21 cellular contexts compared by ENCODE assay signal in genomic region chr19:44681992-44682790, GRCh38. TPM values are rescaled to one million over a fixed set of nuclear protein-coding genes. Genes with fewer than 3 reads are reported as not detected.
DNase-seq lines count a peak whose midpoint lies in the region; ATAC-seq, FAIRE-seq and TF ChIP-seq lines count a peak whose summit lies in the region.
"Had no signal": no experiment of that assay in that cellular context is flagged by ENCODE, and none has a peak within 500 bp of the region (broad histone marks: within the 10 kb centered on the region; RNA-seq: fewer than 3 reads in every experiment).

No MANE protein-coding gene starts in this region.

- TF ChIP-seq POLR2A in HepG2 (IDR thresholded peaks at IDR 0.05; ENCODE audit: insufficient read depth in 1 of 2, low read depth in 2 of 2, low read length in 2 of 2) (no peak), right lobe of liver (IDR thresholded peaks at IDR 0.05) (no peak)

- TF ChIP-seq CTCF in HepG2 (CRISPR knock-in tag; IDR thresholded peaks at IDR 0.05) = no peak
- no peak for TF ChIP-seq CTCF in right lobe of liver (IDR thresholded peaks at IDR 0.05)
- peak; percentile 5; the same call in 1 of the 2 replicates for TF ChIP-seq CTCF in OCI-LY3 (IDR thresholded peaks at IDR 0.05; ENCODE audit: low read depth, low read length)

- H3K9ac ChIP-seq in HepG2 (ENCODE audit: insufficient read depth, low read depth, low read length) = no peak overlapping the region
- no peak overlapping the region for H3K9ac ChIP-seq in OCI-LY3 (ENCODE audit: low read length)
- H3K9ac ChIP-seq: BLaER1, KMS-11 had no signal

- no peak for ATAC-seq in HepG2
- no peak for ATAC-seq in right lobe of liver
- ATAC-seq in GM18873 (IDR thresholded peaks at IDR 0.05; ENCODE audit: low FRiP score, unreplicated experiment) = no peak
- ATAC-seq in esophagus mucosa = no peak
- no peak for ATAC-seq in HG03460 (IDR thresholded peaks at IDR 0.05; ENCODE audit: unreplicated experiment)
- ATAC-seq: GM23338 had no signal

- H3K27me3 ChIP-seq in HepG2 (ENCODE audit: control insufficient read depth in 1 of 2, insufficient read depth in 2 of 2, low read length in 2 of 2) = no peaks in the 10 kb centered on the region
- H3K27me3 ChIP-seq in right lobe of liver = no peaks in the 10 kb centered on the region
- H3K27me3 ChIP-seq in OCI-LY3 (ENCODE audit: low read depth, low read length) = peaks cover 30% of the 10 kb centered on the region
- H3K27me3 ChIP-seq: BLaER1 had no signal

- POLR2A ChIA-PET in HepG2 (lab: Yijun Ruan, JAX) = no interaction called here

- H3K4me1 ChIP-seq in HepG2 (ENCODE audit: insufficient read depth, low read length) (peaks cover 19% of the 10 kb centered on the region), right lobe of liver (no peaks in the 10 kb centered on the region), OCI-LY3 (ENCODE audit: low read length) (peaks cover 40% of the 10 kb centered on the region)

- in situ Hi-C loops in HepG2 (cut with HindIII; ENCODE audit: extremely low pct_ligation_motif_present, low pct_unique_long_range_greater_than_20kb) = no loop called here

- no TSS peak for BruUV-seq in HepG2 (replicated peaks; lab: Mats Ljungman, UMichigan)

- TF ChIP-seq EP300 in HepG2 (IDR thresholded peaks at IDR 0.05; ENCODE audit: low read depth in 2 of 2, low read length in 2 of 2) (no peak), HepG2 (CRISPR knock-in tag; IDR thresholded peaks at IDR 0.05; ENCODE audit: borderline replicate concordance) (no peak)

- no peak for TF ChIP-seq RAD21 in HepG2 (CRISPR knock-in tag; IDR thresholded peaks at IDR 0.05)

- DNase-seq in HepG2 (ENCODE audit: low spot score) = no peak
- no peak for DNase-seq in right lobe of liver
- DNase-seq in left kidney (ENCODE audit: low read depth, low spot score) = peak; percentile 25
- no peak for DNase-seq in HuH-7 (ENCODE audit: low spot score)
- DNase-seq: CD4-positive, alpha-beta memory T cell; DMS153; DMS79; GDM1; H9 had no signal

- no peak overlapping the region for H2AFZ ChIP-seq in HepG2 (ENCODE audit: low read length)
- H2AFZ ChIP-seq in OCI-LY3 (ENCODE audit: low read depth, low read length) = no peak overlapping the region
- H2AFZ ChIP-seq: GM23338 had no signal

- CTCF ChIA-PET in HepG2 (lab: Yijun Ruan, JAX; ENCODE audit: low intra/inter-chr PET ratio, low total read pairs) = no interaction called here

- H3K4me3 ChIP-seq in HepG2 (replicated peaks in 1 of 3; ENCODE audit: insufficient read depth in 1 of 3, low read depth in 2 of 3, low read length in 3 of 3) (no peak overlapping the region), right lobe of liver (no peak overlapping the region), OCI-LY3 (ENCODE audit: low read length) (no peak overlapping the region)
- H3K4me3 ChIP-seq: BLaER1, GM23338 had no signal

- WGBS in HepG2 (ENCODE audit: low lambda C conversion rate) = 94% methylated on average over 12 of the region's 15 CpGs
- WGBS in right lobe of liver (ENCODE audit: insufficient coverage, low coverage, low lambda C conversion rate, missing lambda C conversion rate) = 79% methylated on average over 4 of the region's 15 CpGs

- H4K20me1 ChIP-seq in HepG2 (ENCODE audit: insufficient read depth, low read length) = no peaks in the 10 kb centered on the region
- H4K20me1 ChIP-seq in OCI-LY3 (ENCODE audit: insufficient read depth, low read length) = no peaks in the 10 kb centered on the region; the same call in 1 of the 2 replicates
- H4K20me1 ChIP-seq: BLaER1 had no signal

- no peak overlapping the region for H3K4me2 ChIP-seq in HepG2 (ENCODE audit: low read depth, low read length)
- peak overlapping the region; percentile 39; the same call in 1 of the 2 replicates for H3K4me2 ChIP-seq in OCI-LY3 (ENCODE audit: low read length)
- H3K4me2 ChIP-seq: BLaER1, GM23338, KMS-11 had no signal

- H3K9me3 ChIP-seq in HepG2 (ENCODE audit: low read length) (no peaks in the 10 kb centered on the region), right lobe of liver (no peaks in the 10 kb centered on the region), OCI-LY3 (ENCODE audit: insufficient read depth, low read length) (no peaks in the 10 kb centered on the region)
- H3K9me3 ChIP-seq: BLaER1 had no signal

- H3K79me2 ChIP-seq in HepG2 (ENCODE audit: insufficient read depth, low read length) (no peaks in the 10 kb centered on the region), OCI-LY3 (ENCODE audit: low read length) (no peaks in the 10 kb centered on the region)

- FAIRE-seq in HepG2 (lab: Jason Lieb, UNC) = no peak

- intact Hi-C loops in HepG2 (cut with micrococcal nuclease; ENCODE audit: unreplicated experiment) (no loop called here), right lobe of liver (cut with DNase I) (loop anchor here in 1 of 2 donors (10.0 kb wide), 1 partner anchor 73 kb away; no protein-coding TSS in a partner anchor)

- H3K27ac ChIP-seq in HepG2 (ENCODE audit: extremely low read length, insufficient read depth, low read length) = no peak overlapping the region
- H3K27ac ChIP-seq in right lobe of liver = no peak overlapping the region
- H3K27ac ChIP-seq in OCI-LY3 (ENCODE audit: low read length) = no peak overlapping the region
- H3K27ac ChIP-seq: 22Rv1, BLaER1, KMS-11 had no signal

- peaks cover 0 to 1% of the 10 kb centered on the region in 2 experiments; a peak in 1 of 5 replicates for H3K36me3 ChIP-seq in HepG2 (replicated peaks in 1 of 2; ENCODE audit: control insufficient read depth in 1 of 2, insufficient read depth in 2 of 2, low read length in 2 of 2)
- no peaks in the 10 kb centered on the region for H3K36me3 ChIP-seq in right lobe of liver
- no peaks in the 10 kb centered on the region for H3K36me3 ChIP-seq in OCI-LY3 (replicated peaks; ENCODE audit: low read depth, low read length)
- H3K36me3 ChIP-seq: BLaER1 had no signal

RNA-seq across cellular contexts. Expression of gene CEACAM19, which starts 10.9 kb away (rescaled TPM):
- total RNA-seq in HepG2 (2016; rRNA removed; fragmentation: Illumina TruSeq; extraction: Trizol) (0.66 and 1.3 TPM in 2 replicates), right lobe of liver (1 to 10 TPM; 3.3 to 9.0 (median 4.5) TPM), esophagus mucosa (8.0 TPM)
- total RNA-seq in HepG2 (2016; cell fraction: cytosol; rRNA removed; fragmentation: Illumina TruSeq; extraction: Trizol; ENCODE audit: low read depth) = 0.18 and 0.30 TPM in 2 replicates
- 0.22 and 1.3 TPM in 2 replicates for total RNA-seq in HepG2 (2016; cell fraction: insoluble cytoplasmic fraction; rRNA removed; fragmentation: Illumina TruSeq; extraction: Trizol)
- total RNA-seq in HepG2 (2016; cell fraction: membrane; rRNA removed; fragmentation: Illumina TruSeq; extraction: Trizol) = 0.38 and 0.65 TPM in 2 replicates
- 2.7 and 2.8 TPM in 2 replicates for total RNA-seq in HepG2 (2016; cell fraction: nucleus; rRNA removed; fragmentation: Illumina TruSeq; extraction: Trizol)
- 4.0 and 6.3 TPM in 2 replicates for polyA plus RNA-seq in HepG2 (2011; rRNA removed)
- 1.3 and 1.5 TPM in 2 replicates for polyA plus RNA-seq in HepG2 (2011; cell fraction: cytosol; rRNA removed)
- 16.3 and 18.1 TPM in 2 replicates for polyA plus RNA-seq in HepG2 (2011; cell fraction: nucleus; rRNA removed)
- polyA plus RNA-seq in HepG2 (2012) = 4.6 and 6.9 TPM in 2 replicates
- polyA plus RNA-seq in HepG2 (2016; cell fraction: cytosol; fragmentation: Illumina TruSeq; extraction: Trizol; ENCODE audit: low read depth) = 0.32 and 0.38 TPM in 2 replicates
- polyA plus RNA-seq in HepG2 (2016; cell fraction: insoluble cytoplasmic fraction; fragmentation: Illumina TruSeq; extraction: Trizol; ENCODE audit: low read depth) = 0.47 and 0.99 TPM in 2 replicates
- polyA plus RNA-seq in HepG2 (2016; cell fraction: membrane; fragmentation: Illumina TruSeq; extraction: Trizol; ENCODE audit: low read depth) = 0.88 and 0.98 TPM in 2 replicates
- 11.9 and 13.8 TPM in 2 replicates for polyA plus RNA-seq in HepG2 (2016; cell fraction: nucleus; fragmentation: Illumina TruSeq; extraction: Trizol; ENCODE audit: insufficient read depth, low read depth)
- 6.6 and 9.0 TPM in 2 replicates for polyA minus RNA-seq in HepG2 (2011; rRNA and poly(A)+ RNA removed; ENCODE audit: low replicate concordance)
- 0.59 and 0.88 TPM in 2 replicates for polyA minus RNA-seq in HepG2 (2011; cell fraction: cytosol; rRNA and poly(A)+ RNA removed)
- polyA minus RNA-seq in HepG2 (2011; cell fraction: nucleus; rRNA and poly(A)+ RNA removed) = 11.7 and 11.8 TPM in 2 replicates
- polyA plus RNA-seq: CD14-positive monocyte; CD4-positive, alpha-beta memory T cell had no signal

RNA-seq across cellular contexts. Expression of gene CEACAM16, which starts 16.8 kb away (rescaled TPM):
- not detected in 2 replicates for total RNA-seq in HepG2 (2016; rRNA removed; fragmentation: Illumina TruSeq; extraction: Trizol)
- not detected in 2 replicates for total RNA-seq in HepG2 (2016; cell fraction: cytosol; rRNA removed; fragmentation: Illumina TruSeq; extraction: Trizol; ENCODE audit: low read depth)
- total RNA-seq in HepG2 (2016; cell fraction: insoluble cytoplasmic fraction; rRNA removed; fragmentation: Illumina TruSeq; extraction: Trizol) = not detected in 2 replicates
- not detected in 2 replicates for total RNA-seq in HepG2 (2016; cell fraction: membrane; rRNA removed; fragmentation: Illumina TruSeq; extraction: Trizol)
- not detected in 2 replicates for total RNA-seq in HepG2 (2016; cell fraction: nucleus; rRNA removed; fragmentation: Illumina TruSeq; extraction: Trizol)
- polyA plus RNA-seq in HepG2 (2011; rRNA removed) = not detected in 2 replicates
- polyA plus RNA-seq in HepG2 (2011; cell fraction: cytosol; rRNA removed) = not detected in 2 replicates
- not detected in 2 replicates for polyA plus RNA-seq in HepG2 (2011; cell fraction: nucleus; rRNA removed)
- polyA plus RNA-seq in HepG2 (2012) = not detected in 2 replicates
- not detected in 2 replicates for polyA plus RNA-seq in HepG2 (2016; cell fraction: cytosol; fragmentation: Illumina TruSeq; extraction: Trizol; ENCODE audit: low read depth)
- not detected in 2 replicates for polyA plus RNA-seq in HepG2 (2016; cell fraction: insoluble cytoplasmic fraction; fragmentation: Illumina TruSeq; extraction: Trizol; ENCODE audit: low read depth)
- not detected in 2 replicates for polyA plus RNA-seq in HepG2 (2016; cell fraction: membrane; fragmentation: Illumina TruSeq; extraction: Trizol; ENCODE audit: low read depth)
- not detected in 2 replicates for polyA plus RNA-seq in HepG2 (2016; cell fraction: nucleus; fragmentation: Illumina TruSeq; extraction: Trizol; ENCODE audit: insufficient read depth, low read depth)
- polyA minus RNA-seq in HepG2 (2011; rRNA and poly(A)+ RNA removed; ENCODE audit: low replicate concordance) = not detected in 2 replicates
- polyA minus RNA-seq in HepG2 (2011; cell fraction: cytosol; rRNA and poly(A)+ RNA removed) = not detected in 2 replicates
- polyA minus RNA-seq in HepG2 (2011; cell fraction: nucleus; rRNA and poly(A)+ RNA removed) = not detected in 2 replicates
- not detected for total RNA-seq in right lobe of liver
- total RNA-seq in esophagus mucosa = not detected
- total RNA-seq: A673; CD4-positive, alpha-beta memory T cell; Daoy; GM23338; H9 had no signal
- polyA plus RNA-seq: AG04450; CD14-positive monocyte; CD4-positive, alpha-beta memory T cell; GM23338 had no signal

RNA-seq across cellular contexts. Expression of gene PVR, which starts 38.5 kb away (rescaled TPM):
- 18.4 and 43.4 TPM in 2 replicates for total RNA-seq in HepG2 (2016; rRNA removed; fragmentation: Illumina TruSeq; extraction: Trizol)
- total RNA-seq in HepG2 (2016; cell fraction: cytosol; rRNA removed; fragmentation: Illumina TruSeq; extraction: Trizol; ENCODE audit: low read depth) = 5.4 and 5.5 TPM in 2 replicates
- 16.1 and 39.6 TPM in 2 replicates for total RNA-seq in HepG2 (2016; cell fraction: insoluble cytoplasmic fraction; rRNA removed; fragmentation: Illumina TruSeq; extraction: Trizol)
- 18.0 and 18.1 TPM in 2 replicates for total RNA-seq in HepG2 (2016; cell fraction: membrane; rRNA removed; fragmentation: Illumina TruSeq; extraction: Trizol)
- 37.4 and 45.5 TPM in 2 replicates for total RNA-seq in HepG2 (2016; cell fraction: nucleus; rRNA removed; fragmentation: Illumina TruSeq; extraction: Trizol)
- 46.6 and 59.5 TPM in 2 replicates for polyA plus RNA-seq in HepG2 (2011; rRNA removed)
- polyA plus RNA-seq in HepG2 (2011; cell fraction: cytosol; rRNA removed) = 53.0 and 55.6 TPM in 2 replicates
- 60.5 and 72.7 TPM in 2 replicates for polyA plus RNA-seq in HepG2 (2011; cell fraction: nucleus; rRNA removed)
- polyA plus RNA-seq in HepG2 (2012) = 26.0 and 35.8 TPM in 2 replicates
- 4.1 and 4.5 TPM in 2 replicates for polyA plus RNA-seq in HepG2 (2016; cell fraction: cytosol; fragmentation: Illumina TruSeq; extraction: Trizol; ENCODE audit: low read depth)
- 14.1 and 16.5 TPM in 2 replicates for polyA plus RNA-seq in HepG2 (2016; cell fraction: insoluble cytoplasmic fraction; fragmentation: Illumina TruSeq; extraction: Trizol; ENCODE audit: low read depth)
- polyA plus RNA-seq in HepG2 (2016; cell fraction: membrane; fragmentation: Illumina TruSeq; extraction: Trizol; ENCODE audit: low read depth) = 9.4 and 9.9 TPM in 2 replicates
- 59.3 and 60.4 TPM in 2 replicates for polyA plus RNA-seq in HepG2 (2016; cell fraction: nucleus; fragmentation: Illumina TruSeq; extraction: Trizol; ENCODE audit: insufficient read depth, low read depth)
- polyA minus RNA-seq in HepG2 (2011; rRNA and poly(A)+ RNA removed; ENCODE audit: low replicate concordance) = 69.1 and 105 TPM in 2 replicates
- polyA minus RNA-seq in HepG2 (2011; cell fraction: cytosol; rRNA and poly(A)+ RNA removed) = 34.7 and 43.2 TPM in 2 replicates
- 56.0 and 67.4 TPM in 2 replicates for polyA minus RNA-seq in HepG2 (2011; cell fraction: nucleus; rRNA and poly(A)+ RNA removed)
- 10 to 100 TPM; 26.6 to 66.6 (median 55.5) TPM for total RNA-seq in right lobe of liver
- total RNA-seq in esophagus mucosa = 11.8 TPM
